Comparison of ENCODE assay signal across 19 cellular contexts in the genomic region with DNA sequence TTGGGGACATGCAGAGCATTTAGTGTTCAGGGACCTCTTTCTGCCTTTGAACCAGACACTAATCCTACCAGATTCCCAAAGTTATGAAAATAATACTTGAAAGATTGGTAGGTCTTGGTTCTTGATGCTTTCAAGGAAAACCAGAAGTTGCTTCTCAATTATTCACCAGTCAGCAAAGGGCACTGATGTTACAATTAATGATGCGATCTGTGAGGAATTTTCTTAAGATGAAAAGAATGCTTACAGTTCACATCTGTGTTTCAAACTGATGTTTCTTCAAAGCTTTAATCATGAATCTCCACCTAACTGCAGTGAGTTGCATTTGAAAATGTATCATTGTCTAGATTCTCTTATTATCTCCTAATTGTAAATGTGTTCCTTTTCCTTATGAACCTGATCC.
A peak's percentile ranks its signal among the peaks of the same experiment; 100 is the strongest.
DNase-seq lines count a peak whose midpoint lies in the region; ATAC-seq, FAIRE-seq and TF ChIP-seq lines count a peak whose summit lies in the region.
"Had no signal": no experiment of that assay in that cellular context is flagged by ENCODE, and none has a peak within 500 bp of the region (broad histone marks: within the 10 kb centered on the region; RNA-seq: fewer than 3 reads in every experiment).

No MANE protein-coding gene starts in this region.

- no peak overlapping the region for H2AFZ ChIP-seq in GM23248
- no peak overlapping the region for H2AFZ ChIP-seq in astrocyte (ENCODE audit: low read depth, low read length)

- peaks cover 17% of the 10 kb centered on the region; the same call in 1 of the 2 replicates for H3F3A ChIP-seq in GM23248 (ENCODE audit: insufficient read depth)

- H3K4me1 Mint-ChIP-seq in astrocyte (ENCODE audit: low read depth, unreplicated experiment), result peaks cover 6% of the 10 kb centered on the region

- ATAC-seq in HG03469 (IDR thresholded peaks at IDR 0.05; ENCODE audit: unreplicated experiment), result no peak
- ATAC-seq: GM12878, K562 had no signal

- no peaks in the 10 kb centered on the region for H3K27me3 Mint-ChIP-seq in astrocyte (ENCODE audit: low read depth, unreplicated experiment)

- no peaks in the 10 kb centered on the region for H3K9me3 Mint-ChIP-seq in astrocyte (ENCODE audit: unreplicated experiment)

- H3K79me2 ChIP-seq in GM23248 (ENCODE audit: insufficient read depth) (no peaks in the 10 kb centered on the region), astrocyte (ENCODE audit: insufficient read depth, low read length) (no peaks in the 10 kb centered on the region)

- H3K36me3 ChIP-seq in GM23248 (ENCODE audit: low read depth), result no peaks in the 10 kb centered on the region
- H3K36me3 ChIP-seq in astrocyte (ENCODE audit: insufficient read depth, low read length), result no peaks in the 10 kb centered on the region
- H3K36me3 ChIP-seq: HAP-1 had no signal

- DNase-seq in GM23248 (peak; percentile 37), astrocyte (ENCODE audit: low read depth) (peak; percentile 16), fibroblast of the aortic adventitia (ENCODE audit: low read depth) (peak; percentile 7), T1000 (lab: John Stamatoyannopoulos, UW) (no peak), COLO829 (ENCODE audit: low spot score) (no peak)
- DNase-seq in activated CD4-positive, alpha-beta T cell treated with anti-CD3 and anti-CD28 coated beads, Interleukin-2, amount 50 U/mL, for 4 hours, result no peak
- DNase-seq: Caco-2, NCI-H1417, NCI-H187, NCI-H2107, NCI-H510A treated with DMSO at 0.1 percent for 48 hours, NCI-H774, OCI-M1, SHP77 had no signal

- H3K9ac ChIP-seq in GM23248, result no peak overlapping the region
- no peak overlapping the region for H3K9ac ChIP-seq in astrocyte (ENCODE audit: low read length)

- H4K20me1 ChIP-seq in GM23248 (ENCODE audit: insufficient read depth) (no peaks in the 10 kb centered on the region), astrocyte (ENCODE audit: insufficient read depth, low read length) (no peaks in the 10 kb centered on the region)

- peak; percentile 58 for FAIRE-seq in astrocyte (lab: Jason Lieb, UNC)
- FAIRE-seq: GM12878, K562 had no signal

- H3K27ac ChIP-seq in GM23248 (no peak overlapping the region), astrocyte (ENCODE audit: low read depth, low read length) (no peak overlapping the region)
- H3K27ac ChIP-seq: SK-N-MC had no signal

- no peak overlapping the region for H3K4me3 Mint-ChIP-seq in astrocyte (ENCODE audit: unreplicated experiment)

- H3K4me2 ChIP-seq in GM23248 (ENCODE audit: unreplicated experiment), result no peak overlapping the region
- no peak overlapping the region for H3K4me2 ChIP-seq in astrocyte (ENCODE audit: low read length)

- H3K4me1 ChIP-seq in GM23248 (ENCODE audit: insufficient read depth) (peaks cover 13% of the 10 kb centered on the region; the same call in 1 of the 2 replicates), astrocyte (ENCODE audit: insufficient read depth, low read length) (no peaks in the 10 kb centered on the region)
- H3K4me1 ChIP-seq: Caco-2 had no signal

- H3K4me3 ChIP-seq in GM23248, result no peak overlapping the region
- H3K4me3 ChIP-seq in astrocyte (ENCODE audit: insufficient read depth, low read depth, low read length), result no peak overlapping the region
- H3K4me3 ChIP-seq in fibroblast of the aortic adventitia (ENCODE audit: low read depth, low read length), result no peak overlapping the region
- H3K4me3 ChIP-seq: GM12878, HAP-1, K562, SK-N-MC had no signal

- H3K27me3 ChIP-seq in GM23248 (replicated peaks; ENCODE audit: insufficient read depth) (no peaks in the 10 kb centered on the region), astrocyte (ENCODE audit: insufficient read depth, low read length) (no peaks in the 10 kb centered on the region)

- WGBS in GM23248 (ENCODE audit: low coverage in 1 of 2, low lambda C conversion rate in 2 of 2, missing lambda C conversion rate in 2 of 2), 2 experiments, result 90 to 92% methylated on average over 1 of the region's 1 CpG

- TF ChIP-seq CTCF in astrocyte (IDR thresholded peaks at IDR 0.05; ENCODE audit: insufficient read depth, low read depth, low read length), result no peak
- TF ChIP-seq CTCF in fibroblast of the aortic adventitia (IDR thresholded peaks at IDR 0.05; ENCODE audit: insufficient read depth, low read length), result no peak

- in situ Hi-C loops in GM23248 (cut with MboI), result no loop called here

- H3K9me2 ChIP-seq in GM23248 (ENCODE audit: insufficient read depth), result 0 out of 2 replicates have a peak, but pooled peaks cover 4% of the 10 kb centered on the region

- H3K36me3 Mint-ChIP-seq in astrocyte (ENCODE audit: low read depth, unreplicated experiment), result no peaks in the 10 kb centered on the region

- H3K27ac Mint-ChIP-seq in astrocyte (ENCODE audit: unreplicated experiment), result no peak overlapping the region

- H3K9me3 ChIP-seq in GM23248 (ENCODE audit: low read depth) (no peaks in the 10 kb centered on the region), astrocyte (ENCODE audit: insufficient read depth, low read depth, low read length) (no peaks in the 10 kb centered on the region)
- H3K9me3 ChIP-seq: Caco-2, HAP-1 had no signal

Comparison
In these comparisons a context has a peak if more than half of its experiments do, and no peak if none do; other contexts are left out.
1. DNase-seq: peak in GM23248 (single experiment), astrocyte (single experiment) and fibroblast of the aortic adventitia (single experiment); none in activated CD4-positive, alpha-beta T cell treated with anti-CD3 and anti-CD28 coated beads, Interleukin-2, amount 50 U/mL, for 4 hours (0 of 2), T1000 (single experiment) and COLO829 (single experiment).